ENCODE assay signal across 6 cellular contexts in genomic region chr7:1512781-1513656, GRCh38. TPM values are rescaled to one million over a fixed set of nuclear protein-coding genes. Genes with fewer than 3 reads are reported as not detected.
DNase-seq lines count a peak whose midpoint lies in the region; ATAC-seq and TF ChIP-seq lines count a peak whose summit lies in the region.

No MANE protein-coding gene starts in this region.

- no peak for TF ChIP-seq POLR2A in gastroesophageal sphincter (IDR thresholded peaks at IDR 0.05)

- DNase-seq in HEK293T (ENCODE audit: extremely low spot score) (no peak), activated B cell treated with CpG ODN at 0.5 μM for 24 hours (peak; percentile 42), NK-92 (lab: John Stamatoyannopoulos, UW; ENCODE audit: unreplicated experiment) (no peak)

- ATAC-seq in activated B cell treated with CpG ODN at 0.5 μM for 24 hours (ENCODE audit: low read depth), result peak; percentile 76
- peak; percentile 75 for ATAC-seq in gastroesophageal sphincter
- ATAC-seq in GM18868 (IDR thresholded peaks at IDR 0.05; ENCODE audit: unreplicated experiment), result no peak

- H3K9me3 ChIP-seq in gastroesophageal sphincter, result no peaks in the 10 kb centered on the region

- no peaks in the 10 kb centered on the region for H3K36me3 Mint-ChIP-seq in activated B cell treated with CpG ODN at 0.5 μM for 24 hours (ENCODE audit: low read depth)
- no peaks in the 10 kb centered on the region for H3K36me3 Mint-ChIP-seq in stimulated activated naive CD8-positive, alpha-beta T cell treated with anti-CD3 and anti-CD28 coated beads, Interleukin-15, Interleukin-2, amounts not matched to agents 100 ng/mL and 50 ng/mL, for 24 hours (ENCODE audit: low read depth)

- H3K4me3 Mint-ChIP-seq in activated B cell treated with CpG ODN at 0.5 μM for 24 hours, result peak overlapping the region; percentile 60
- H3K4me3 Mint-ChIP-seq in stimulated activated naive CD8-positive, alpha-beta T cell treated with anti-CD3 and anti-CD28 coated beads, Interleukin-15, Interleukin-2, amounts not matched to agents 100 ng/mL and 50 ng/mL, for 24 hours, result no peak overlapping the region

- POLR2A ChIA-PET in HEK293T (lab: Yijun Ruan, JAX) (no interaction called here), activated B cell treated with CpG ODN at 0.5 μM for 24 hours (lab: Charles Lee) (interaction anchor here (0.6 to 1.5 kb wide), 10 partner anchors 9 to 1325 kb away, joined by 3 to 11 read pairs (median 5); partner anchors contain the start of genes INTS1, MRM2 and NUDT1)

- TF ChIP-seq EP300 in gastroesophageal sphincter (IDR thresholded peaks at IDR 0.05), result no peak

- peak overlapping the region; percentile 61 for H3K27ac Mint-ChIP-seq in activated B cell treated with CpG ODN at 0.5 μM for 24 hours
- peak overlapping the region; percentile 76 for H3K27ac Mint-ChIP-seq in stimulated activated naive CD8-positive, alpha-beta T cell treated with anti-CD3 and anti-CD28 coated beads, Interleukin-15, Interleukin-2, amounts not matched to agents 100 ng/mL and 50 ng/mL, for 24 hours

- peaks cover 0 to 13% (median 0%) of the 10 kb centered on the region in 3 donors for H3K4me1 ChIP-seq in gastroesophageal sphincter

- H3K9me3 Mint-ChIP-seq in activated B cell treated with CpG ODN at 0.5 μM for 24 hours, result no peaks in the 10 kb centered on the region
- H3K9me3 Mint-ChIP-seq in stimulated activated naive CD8-positive, alpha-beta T cell treated with anti-CD3 and anti-CD28 coated beads, Interleukin-15, Interleukin-2, amounts not matched to agents 100 ng/mL and 50 ng/mL, for 24 hours, result no peaks in the 10 kb centered on the region

- CTCF ChIA-PET in HEK293T (lab: Yijun Ruan, JAX) (no interaction called here), activated B cell treated with CpG ODN at 0.5 μM for 24 hours (lab: Charles Lee) (no interaction called here)

- no peaks in the 10 kb centered on the region for H3K36me3 ChIP-seq in gastroesophageal sphincter

- H3K4me3 ChIP-seq in gastroesophageal sphincter, result no peak overlapping the region

- 65 to 87% methylated on average over 4 to 7 of the region's 35 CpGs for WGBS in gastroesophageal sphincter (ENCODE audit: low coverage in 1 of 2), 2 donors

- intact Hi-C loops in activated B cell treated with CpG ODN at 0.5 μM for 24 hours (cut with micrococcal nuclease), result loop anchor here (2.0 kb wide), 1 partner anchor 18 kb away; the partner anchor contains the start of gene MAFK

- peak overlapping the region in 3 of 4 donors; percentile 76 to 85 (median 81) for H3K27ac ChIP-seq in gastroesophageal sphincter

- peaks cover 53% of the 10 kb centered on the region for H3K27me3 ChIP-seq in gastroesophageal sphincter

- no peak for TF ChIP-seq CTCF in activated B cell treated with CpG ODN at 0.5 μM for 24 hours (IDR thresholded peaks at IDR 0.05)
- no peak for TF ChIP-seq CTCF in gastroesophageal sphincter (IDR thresholded peaks at IDR 0.05)

- H3K27me3 Mint-ChIP-seq in activated B cell treated with CpG ODN at 0.5 μM for 24 hours, result no peaks in the 10 kb centered on the region
- H3K27me3 Mint-ChIP-seq in stimulated activated naive CD8-positive, alpha-beta T cell treated with anti-CD3 and anti-CD28 coated beads, Interleukin-15, Interleukin-2, amounts not matched to agents 100 ng/mL and 50 ng/mL, for 24 hours, result no peaks in the 10 kb centered on the region

- H3K4me1 Mint-ChIP-seq in activated B cell treated with CpG ODN at 0.5 μM for 24 hours, result peaks cover 45% of the 10 kb centered on the region
- peaks cover 44% of the 10 kb centered on the region for H3K4me1 Mint-ChIP-seq in stimulated activated naive CD8-positive, alpha-beta T cell treated with anti-CD3 and anti-CD28 coated beads, Interleukin-15, Interleukin-2, amounts not matched to agents 100 ng/mL and 50 ng/mL, for 24 hours (ENCODE audit: low read depth)

TF ChIP-seq in HEK293T, 16 proteins besides CTCF, POLR2A, EP300 and RAD21:
- no peak for TF ChIP-seq PKNOX1 (IDR thresholded peaks at IDR 0.05)
- TF ChIP-seq BHLHE40 (IDR thresholded peaks at IDR 0.05; ENCODE audit: borderline replicate concordance), result no peak
- TF ChIP-seq ZNF384 (IDR thresholded peaks at IDR 0.05), result peak; percentile 57

RNA-seq across cellular contexts. Expression of gene INTS1, which starts 8.8 kb away (rescaled TPM):
- total RNA-seq in activated B cell treated with CpG ODN at 0.5 μM for 24 hours (97.6 and 110 TPM in 2 replicates), gastroesophageal sphincter (10 to 100 TPM; 29.8 to 65.5 (median 41.4) TPM)

RNA-seq across cellular contexts. Expression of gene MAFK, which starts 17.5 kb away (rescaled TPM):
- total RNA-seq in activated B cell treated with CpG ODN at 0.5 μM for 24 hours (30.3 and 38.5 TPM in 2 replicates), gastroesophageal sphincter (100 to 1,000 TPM in 1 of 4 donors, 10 to 100 TPM in 3; 64.6 to 104 (median 77.0) TPM)

RNA-seq across cellular contexts. Expression of gene TMEM184A, which starts 43.0 kb away (rescaled TPM):
- total RNA-seq in activated B cell treated with CpG ODN at 0.5 μM for 24 hours, result not detected in 2 replicates
- total RNA-seq in gastroesophageal sphincter, result 1 to 10 TPM in 1 of 4 donors, under 1 TPM in 2, not detected in 1; 0.15 to 1.5 (median 0.31) TPM

RNA-seq across cellular contexts. Expression of gene MICALL2, which starts 53.7 kb away (rescaled TPM):
- total RNA-seq in activated B cell treated with CpG ODN at 0.5 μM for 24 hours, result 0.42 and 0.55 TPM in 2 replicates
- total RNA-seq in gastroesophageal sphincter, result 10 to 100 TPM in 3 of 4 donors, 1 to 10 TPM in 1; 6.6 to 19.5 (median 15.0) TPM

RNA-seq across cellular contexts. Expression of gene PSMG3, which starts 56.8 kb away (rescaled TPM):
- total RNA-seq in activated B cell treated with CpG ODN at 0.5 μM for 24 hours (29.5 and 30.5 TPM in 2 replicates), gastroesophageal sphincter (10 to 100 TPM; 27.7 to 36.6 (median 35.7) TPM)
